12 cellular contexts compared by ENCODE assay signal in genomic region chr5:78547731-78548189, GRCh38.
DNase-seq lines count a peak whose midpoint lies in the region; ATAC-seq and TF ChIP-seq lines count a peak whose summit lies in the region.
"Had no signal": no experiment of that assay in that cellular context is flagged by ENCODE, and none has a peak within 500 bp of the region (broad histone marks: within the 10 kb centered on the region; RNA-seq: fewer than 3 reads in every experiment).

No MANE protein-coding gene starts in this region.

- no peak for TF ChIP-seq CTCF in dorsolateral prefrontal cortex (IDR thresholded peaks at IDR 0.05 in 54 of 56, conservative IDR thresholded peaks at IDR 0.05 in 2 of 56; ENCODE audit: low read depth in 1 of 56, partially characterized antibody in 56 of 56)
- TF ChIP-seq CTCF in mucosa of descending colon (IDR thresholded peaks at IDR 0.05) = no peak

- no peaks in the 10 kb centered on the region for H3K36me3 ChIP-seq in mucosa of descending colon (ENCODE audit: low read depth)

- no peaks in the 10 kb centered on the region for H3K27me3 ChIP-seq in dorsolateral prefrontal cortex

- CTCF ChIA-PET in activated CD4-positive, alpha-beta memory T cell treated with anti-CD3 and anti-CD28 coated beads for 36 hours (lab: Charles Lee) = no interaction called here

- intact Hi-C loops in dorsolateral prefrontal cortex (cut with DNase I) (loop anchor here in 1 of 2 donors (10.0 kb wide), 1 partner anchor 417 kb away; no protein-coding TSS in a partner anchor), mucosa of descending colon (cut with DNase I, micrococcal nuclease) (loop anchor here in 1 of 2 donors (10.0 kb wide), 1 partner anchor 357 kb away; no protein-coding TSS in a partner anchor)
- intact Hi-C loops in activated CD4-positive, alpha-beta memory T cell treated with anti-CD3 and anti-CD28 coated beads for 36 hours (cut with micrococcal nuclease) = no loop called here

- DNase-seq in DMS 273 (lab: John Stamatoyannopoulos, UW; ENCODE audit: unreplicated experiment) (peak; percentile 19), DMS 273 treated with DMSO at 0.1 percent for 48 hours (lab: John Stamatoyannopoulos, UW) (no peak), dorsolateral prefrontal cortex (no peak), mucosa of descending colon (peak; percentile 43 to 73 (median 57)), ureter (ENCODE audit: low spot score) (peak; percentile 79), SW 1271 (lab: John Stamatoyannopoulos, UW) (no peak)
- no peak for DNase-seq in activated CD4-positive, alpha-beta memory T cell treated with anti-CD3 and anti-CD28 coated beads for 36 hours
- DNase-seq: central memory CD4-positive, alpha-beta T cell; WERI-Rb-1 had no signal

- H3K9me3 Mint-ChIP-seq in activated CD4-positive, alpha-beta memory T cell treated with anti-CD3 and anti-CD28 coated beads for 36 hours = no peaks in the 10 kb centered on the region
- H3K9me3 Mint-ChIP-seq: memory B cell had no signal

- H3K4me1 Mint-ChIP-seq in activated CD4-positive, alpha-beta memory T cell treated with anti-CD3 and anti-CD28 coated beads for 36 hours (ENCODE audit: low read depth) = no peaks in the 10 kb centered on the region

- H3K4me3 Mint-ChIP-seq in activated CD4-positive, alpha-beta memory T cell treated with anti-CD3 and anti-CD28 coated beads for 36 hours = no peak overlapping the region
- H3K4me3 Mint-ChIP-seq: memory B cell had no signal

- peak; percentile 62 for ATAC-seq in mucosa of descending colon
- ATAC-seq in GM21576 (IDR thresholded peaks at IDR 0.05; ENCODE audit: unreplicated experiment) = no peak

- no peak overlapping the region for H3K27ac Mint-ChIP-seq in activated CD4-positive, alpha-beta memory T cell treated with anti-CD3 and anti-CD28 coated beads for 36 hours
- H3K27ac Mint-ChIP-seq: memory B cell had no signal

- peak overlapping the region in 1 of 59 donors; percentile 27 for H3K4me3 ChIP-seq in dorsolateral prefrontal cortex
- H3K4me3 ChIP-seq in mucosa of descending colon = no peak overlapping the region

- H3K4me1 ChIP-seq in mucosa of descending colon (ENCODE audit: low read depth) = no peaks in the 10 kb centered on the region

- peaks cover 2% of the 10 kb centered on the region for H3K27me3 Mint-ChIP-seq in activated CD4-positive, alpha-beta memory T cell treated with anti-CD3 and anti-CD28 coated beads for 36 hours
- H3K27me3 Mint-ChIP-seq: memory B cell had no signal

- POLR2A ChIA-PET in activated CD4-positive, alpha-beta memory T cell treated with anti-CD3 and anti-CD28 coated beads for 36 hours (lab: Charles Lee) = no interaction called here

- no peaks in the 10 kb centered on the region for H3K36me3 Mint-ChIP-seq in activated CD4-positive, alpha-beta memory T cell treated with anti-CD3 and anti-CD28 coated beads for 36 hours

- H3K9me3 ChIP-seq in mucosa of descending colon = no peaks in the 10 kb centered on the region

- H3K27ac ChIP-seq in dorsolateral prefrontal cortex = peak overlapping the region in 57 of 59 donors; percentile 25 to 86 (median 68)
- H3K27ac ChIP-seq: 22Rv1, WERI-Rb-1 had no signal

Comparison
In these comparisons a context has a peak if more than half of its experiments do, and no peak if none do; other contexts are left out.
1. DNase-seq: peak in DMS 273 (single experiment), mucosa of descending colon (3 of 3) and ureter (single experiment); none in DMS 273 treated with DMSO at 0.1 percent for 48 hours (single experiment), dorsolateral prefrontal cortex (0 of 10), SW 1271 (0 of 2) and activated CD4-positive, alpha-beta memory T cell treated with anti-CD3 and anti-CD28 coated beads for 36 hours (single experiment).